Comparison of ENCODE assay signal across 8 cellular contexts in the genomic region with DNA sequence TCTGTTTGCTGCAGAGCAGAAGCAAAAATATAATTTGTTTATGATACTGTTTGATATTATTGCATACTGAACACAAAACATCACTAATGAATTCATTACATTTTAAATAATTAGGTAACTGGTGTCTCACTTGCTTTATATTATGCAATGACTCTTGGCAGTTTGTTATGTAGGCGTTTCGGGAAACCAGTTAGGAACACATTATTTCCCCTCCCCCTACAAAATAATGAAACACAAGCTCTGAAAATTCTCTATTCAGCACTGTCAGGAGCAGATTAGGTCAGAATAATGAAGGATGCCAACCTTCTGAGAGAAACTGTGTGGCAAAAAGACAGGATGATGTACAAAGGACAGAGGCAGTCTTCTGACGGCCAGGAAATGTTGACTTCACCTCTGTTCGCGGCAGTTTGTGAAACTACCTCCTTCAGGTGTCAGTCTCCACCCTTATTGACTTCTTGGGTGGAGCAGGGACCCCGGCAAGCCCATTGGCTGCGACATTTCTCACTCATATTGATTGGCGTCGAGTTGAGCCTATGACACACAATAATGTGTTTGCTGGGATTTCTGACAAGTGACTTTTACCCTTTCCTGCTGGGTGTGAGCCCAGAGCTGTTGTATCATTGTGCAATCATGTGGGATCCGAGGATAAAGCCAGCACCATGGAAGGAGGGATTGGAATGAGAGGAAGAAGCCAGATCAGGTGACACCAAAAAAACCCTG. TPM values are rescaled to one million over a fixed set of nuclear protein-coding genes. Genes with fewer than 3 reads are reported as not detected.
A peak's percentile ranks its signal among the peaks of the same experiment; 100 is the strongest.
DNase-seq lines count a peak whose midpoint lies in the region; ATAC-seq, FAIRE-seq and TF ChIP-seq lines count a peak whose summit lies in the region.

No MANE protein-coding gene starts in this region.

- TF ChIP-seq EP300 in A549 (IDR thresholded peaks at IDR 0.05) (no peak), gastroesophageal sphincter (IDR thresholded peaks at IDR 0.05) (no peak)

- DNase-seq in A549 (ENCODE audit: low read depth in 1 of 2, low spot score in 1 of 2) (peak; percentile 60 to 90), HCEC 1CT (peak; percentile 95), WERI-Rb-1 (peak; percentile 67), posterior vena cava (ENCODE audit: low spot score) (peak; percentile 43), T-helper 9 cell (no peak), NCI-H1417 treated with DMSO at 0.1 percent for 48 hours (lab: John Stamatoyannopoulos, UW) (no peak)

- H3K27ac ChIP-seq in A549 = peak overlapping the region in 1 of 2 experiments; percentile 1; a peak in 1 of 6 replicates
- peak overlapping the region; percentile 69 for H3K27ac ChIP-seq in WERI-Rb-1
- H3K27ac ChIP-seq in gastroesophageal sphincter = peak overlapping the region; percentile 92 to 94 (median 92)

- FAIRE-seq in A549 (lab: Jason Lieb, UNC) = no peak

- POLR2A ChIA-PET in A549 (lab: Yijun Ruan, JAX) = no interaction called here

- ATAC-seq in A549 (peak; percentile 54 to 84; a peak in 5 of 6 replicates), gastroesophageal sphincter (peak; percentile 86), HG02610 (IDR thresholded peaks at IDR 0.05; ENCODE audit: unreplicated experiment) (no peak)

- intact Hi-C loops in posterior vena cava (cut with DNase I) = no loop called here

- CTCF ChIA-PET in A549 (lab: Yijun Ruan, JAX) = interaction anchor here (1.3 to 1.7 kb wide), 2 partner anchors 12 to 32 kb away, joined by 3 to 4 read pairs; no protein-coding TSS in a partner anchor

- H3K4me1 ChIP-seq in A549 (peaks cover 40% of the 10 kb centered on the region), gastroesophageal sphincter (peaks cover 41 to 99% (median 44%) of the 10 kb centered on the region in 3 donors)

- H3K4me3 ChIP-seq in A549 (no peak overlapping the region), WERI-Rb-1 (ENCODE audit: low read depth, low read length) (no peak overlapping the region), gastroesophageal sphincter (no peak overlapping the region)

- no peaks in the 10 kb centered on the region for H3K9me3 ChIP-seq in A549
- H3K9me3 ChIP-seq in WERI-Rb-1 (ENCODE audit: severe bottlenecking) = no peaks in the 10 kb centered on the region
- no peaks in the 10 kb centered on the region for H3K9me3 ChIP-seq in gastroesophageal sphincter

- no peak for TF ChIP-seq CTCF in A549 (IDR thresholded peaks at IDR 0.05)
- TF ChIP-seq CTCF in WERI-Rb-1 (IDR thresholded peaks at IDR 0.05; ENCODE audit: low read depth, low read length) = no peak
- no peak for TF ChIP-seq CTCF in gastroesophageal sphincter (IDR thresholded peaks at IDR 0.05)

- 38% methylated on average over 10 of the region's 10 CpGs for WGBS in A549 (ENCODE audit: missing lambda C conversion rate)
- 14 to 21% methylated on average over 6 to 10 of the region's 10 CpGs for WGBS in gastroesophageal sphincter (ENCODE audit: low coverage in 1 of 2), 2 donors

- TF ChIP-seq POLR2A in A549 (IDR thresholded peaks at IDR 0.05; ENCODE audit: low read length) (no peak), gastroesophageal sphincter (IDR thresholded peaks at IDR 0.05) (no peak)

- TF ChIP-seq RAD21 in A549 (conservative IDR thresholded peaks at IDR 0.05 in 1 of 2, IDR thresholded peaks at IDR 0.05 in 1 of 2) = no peak

- H3K27me3 ChIP-seq in WERI-Rb-1 (ENCODE audit: insufficient read depth, low read depth, severe bottlenecking) (no peaks in the 10 kb centered on the region), gastroesophageal sphincter (no peaks in the 10 kb centered on the region)

- H3K4me2 ChIP-seq in A549 = peak overlapping the region; percentile 37

- H3K36me3 ChIP-seq in WERI-Rb-1 (no peaks in the 10 kb centered on the region), gastroesophageal sphincter (peaks cover 0 to 14% of the 10 kb centered on the region in 2 donors)

TF ChIP-seq in A549, 52 proteins besides CTCF, POLR2A, EP300 and RAD21:
- TF ChIP-seq HEYL (CRISPR knock-in tag; IDR thresholded peaks at IDR 0.05) = no peak
- TF ChIP-seq ZC3H11A (IDR thresholded peaks at IDR 0.05) = no peak
- TF ChIP-seq, protein P1, sequence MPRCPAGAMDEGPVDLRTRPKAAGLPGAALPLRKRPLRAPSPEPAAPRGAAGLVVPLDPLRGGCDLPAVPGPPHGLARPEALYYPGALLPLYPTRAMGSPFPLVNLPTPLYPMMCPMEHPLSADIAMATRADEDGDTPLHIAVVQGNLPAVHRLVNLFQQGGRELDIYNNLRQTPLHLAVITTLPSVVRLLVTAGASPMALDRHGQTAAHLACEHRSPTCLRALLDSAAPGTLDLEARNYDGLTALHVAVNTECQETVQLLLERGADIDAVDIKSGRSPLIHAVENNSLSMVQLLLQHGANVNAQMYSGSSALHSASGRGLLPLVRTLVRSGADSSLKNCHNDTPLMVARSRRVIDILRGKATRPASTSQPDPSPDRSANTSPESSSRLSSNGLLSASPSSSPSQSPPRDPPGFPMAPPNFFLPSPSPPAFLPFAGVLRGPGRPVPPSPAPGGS (IDR thresholded peaks at IDR 0.05) = no peak
- TF ChIP-seq, protein P2, sequence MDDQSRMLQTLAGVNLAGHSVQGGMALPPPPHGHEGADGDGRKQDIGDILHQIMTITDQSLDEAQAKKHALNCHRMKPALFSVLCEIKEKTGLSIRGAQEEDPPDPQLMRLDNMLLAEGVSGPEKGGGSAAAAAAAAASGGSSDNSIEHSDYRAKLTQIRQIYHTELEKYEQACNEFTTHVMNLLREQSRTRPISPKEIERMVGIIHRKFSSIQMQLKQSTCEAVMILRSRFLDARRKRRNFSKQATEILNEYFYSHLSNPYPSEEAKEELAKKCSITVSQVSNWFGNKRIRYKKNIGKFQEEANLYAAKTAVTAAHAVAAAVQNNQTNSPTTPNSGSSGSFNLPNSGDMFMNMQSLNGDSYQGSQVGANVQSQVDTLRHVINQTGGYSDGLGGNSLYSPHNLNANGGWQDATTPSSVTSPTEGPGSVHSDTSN (IDR thresholded peaks at IDR 0.05) = peak; percentile 95
- peak; percentile 81 to 86; a peak in 3 of 4 replicates for TF ChIP-seq CEBPB (IDR thresholded peaks at IDR 0.05)
- TF ChIP-seq FOSL2 (IDR thresholded peaks at IDR 0.05) = no peak
- TF ChIP-seq FOSL2 (CRISPR knock-in tag; IDR thresholded peaks at IDR 0.05) = no peak
- no peak for TF ChIP-seq FOXS1 (CRISPR knock-in tag; IDR thresholded peaks at IDR 0.05)

RNA-seq across cellular contexts. Expression of a gene that starts 34.0 kb away (rescaled TPM):
- 15.5 TPM in 2 replicates for polyA plus RNA-seq in A549 (2011; rRNA removed)
- 6.9 and 9.8 TPM in 2 replicates for polyA plus RNA-seq in A549 (2012; cell fraction: cytosol; rRNA removed)
- 11.7 and 13.3 TPM in 2 replicates for polyA plus RNA-seq in A549 (2012; cell fraction: nucleus; rRNA removed)
- polyA plus RNA-seq in A549 (2017; fragmentation: RNase III; extraction: RNeasy Plus Mini Kit Qiagen cat#74134 plus additional on column Dnase treatment) = 12.4 to 15.4 TPM (median 15.1 TPM) in 3 replicates
- 20.4 and 21.2 TPM in 2 replicates for polyA minus RNA-seq in A549 (2011; rRNA and poly(A)+ RNA removed)
- 10 to 100 TPM; 40.2 to 80.9 (median 56.0) TPM for total RNA-seq in gastroesophageal sphincter
- 100 to 1,000 TPM in 1 of 2 donors, 10 to 100 TPM in 1; 85.2 to 114 TPM for total RNA-seq in posterior vena cava

Comparison
In these comparisons a context has a peak if more than half of its experiments do, and no peak if none do; other contexts are left out.
1. DNase-seq: peak in A549 (2 of 2), HCEC 1CT (single experiment), WERI-Rb-1 (single experiment) and posterior vena cava (single experiment); none in T-helper 9 cell (single experiment) and NCI-H1417 treated with DMSO at 0.1 percent for 48 hours (single experiment).